Comparison of ENCODE assay signal across 28 cellular contexts in the genomic region with DNA sequence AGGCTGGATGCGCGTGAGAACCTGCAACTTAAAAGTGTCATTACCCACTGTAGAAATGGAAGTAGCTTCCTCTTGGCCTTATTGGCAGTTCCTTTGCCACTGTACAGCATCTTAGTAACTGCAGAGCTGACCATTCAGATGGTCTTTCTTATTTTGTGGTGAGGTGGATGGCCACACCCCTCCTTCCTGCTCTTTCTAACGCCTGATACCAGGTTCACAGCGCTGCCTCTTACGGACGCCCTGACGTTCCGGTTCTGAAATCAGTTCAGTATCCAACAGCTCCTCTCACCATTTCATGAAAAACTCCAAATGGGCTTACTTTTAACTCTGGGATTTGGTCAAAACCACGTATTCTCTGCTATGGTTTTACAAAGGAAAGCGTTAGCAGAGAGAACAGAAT.
"Had no signal": no experiment of that assay in that cellular context is flagged by ENCODE, and none has a peak within 500 bp of the region (broad histone marks: within the 10 kb centered on the region; RNA-seq: fewer than 3 reads in every experiment).

No MANE protein-coding gene starts in this region.

- H3K4me2 ChIP-seq: smooth muscle cell had no signal

- H3K27ac ChIP-seq: pancreas, psoas muscle, right lobe of liver, suprapubic skin, thoracic aorta, tibial artery, upper lobe of right lung had no signal

- H3K9me3 Mint-ChIP-seq: immature natural killer cell; mesothelial cell of epicardium; naive B cell; natural killer cell; stimulated activated naive B cell treated with anti-CD40 and anti-IgM and Interleukin-4, amounts not matched to agents 10 μg/mL and 1 μg/mL and 100 μg/mL, for 72 hours had no signal

- ATAC-seq: left colon; left lung; natural killer cell; pancreas; psoas muscle; stimulated activated naive B cell treated with anti-CD40 and anti-IgM and Interleukin-4, amounts not matched to agents 10 μg/mL and 1 μg/mL and 100 μg/mL, for 72 hours; stimulated activated naive CD8-positive, alpha-beta T cell treated with anti-CD3 and anti-CD28 coated beads, Interleukin-15, Interleukin-2, amounts not matched to agents 100 U/mL and 50 U/mL, for 24 hours; upper lobe of right lung had no signal

- DNase-seq: hypothalamus; immature natural killer cell; kidney; left colon; left lung; mesendoderm; naive B cell; natural killer cell; pancreas; posterior cingulate gyrus; psoas muscle; right lobe of liver; stimulated activated CD4-positive, alpha-beta T cell treated with anti-CD3 and anti-CD28 coated beads, Interleukin-1b, Interleukin-23, amount 100 ng/mL, for 48 hours; stimulated activated CD4-positive, alpha-beta T cell treated with anti-CD3 and anti-CD28 coated beads, Interleukin-2, amount 100 ng/mL, for 48 hours; stimulated activated CD4-positive, alpha-beta T cell treated with anti-CD3 and anti-CD28 coated beads, Interleukin-4, amount 100 ng/mL, for 4 hours; stimulated activated CD8-positive, alpha-beta memory T cell treated with anti-CD3 and anti-CD28 coated beads, Interleukin-4, amount 100 ng/mL, for 48 hours; stimulated activated naive B cell treated with anti-CD40 and anti-IgM and Interleukin-4, amounts not matched to agents 10 μg/mL and 1 μg/mL and 100 μg/mL, for 72 hours; stimulated activated naive CD8-positive, alpha-beta T cell treated with anti-CD3 and anti-CD28 coated beads, Interleukin-15, Interleukin-2, amounts not matched to agents 100 U/mL and 50 U/mL, for 24 hours; tibial artery; trophoblast cell; upper lobe of right lung had no signal

- H3K4me3 Mint-ChIP-seq: immature natural killer cell; mesothelial cell of epicardium; naive B cell; natural killer cell; stimulated activated naive B cell treated with anti-CD40 and anti-IgM and Interleukin-4, amounts not matched to agents 10 μg/mL and 1 μg/mL and 100 μg/mL, for 72 hours had no signal

- H3K27ac Mint-ChIP-seq: immature natural killer cell; mesothelial cell of epicardium; stimulated activated naive B cell treated with anti-CD40 and anti-IgM and Interleukin-4, amounts not matched to agents 10 μg/mL and 1 μg/mL and 100 μg/mL, for 72 hours had no signal

- H3K9me3 ChIP-seq: left lung, pancreas, psoas muscle, right lobe of liver, suprapubic skin, thoracic aorta, tibial artery, upper lobe of right lung had no signal

- H3K4me1 Mint-ChIP-seq: immature natural killer cell, mesothelial cell of epicardium, naive B cell, natural killer cell had no signal

- H3K4me1 ChIP-seq: left lung, pancreas, psoas muscle, right lobe of liver, suprapubic skin, tibial artery, upper lobe of right lung had no signal

- H3K27me3 ChIP-seq: left lung, pancreas, right lobe of liver, suprapubic skin, tibial artery, upper lobe of right lung had no signal

- FAIRE-seq: islet of Langerhans, kidney, pancreas, urothelium cell line had no signal

- H3K4me3 ChIP-seq: left lung, lung, pancreas, psoas muscle, right lobe of liver, smooth muscle cell, suprapubic skin, thoracic aorta, tibial artery, upper lobe of right lung had no signal
